In the genomic region with DNA sequence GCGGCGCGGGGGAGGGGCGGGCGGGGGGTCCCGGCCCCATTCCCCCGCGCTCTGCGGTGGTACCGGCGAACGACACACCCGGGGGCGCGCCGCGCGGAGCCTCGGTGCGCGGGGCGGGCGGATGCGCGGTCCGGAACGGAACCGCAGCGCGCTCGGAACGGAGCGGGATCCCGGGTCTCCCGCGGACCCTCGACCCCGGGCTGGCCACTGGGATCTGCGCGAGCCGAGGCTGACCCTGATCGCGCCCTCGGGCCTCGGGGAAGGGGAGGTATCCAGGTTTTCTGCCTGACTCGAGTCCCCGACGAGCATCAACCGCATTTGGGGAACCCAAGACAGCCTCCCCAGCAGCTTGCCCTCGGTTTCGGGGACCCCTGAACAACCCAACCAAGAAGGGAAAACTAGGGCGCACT, we compare ENCODE assay signal across 9 cellular contexts. TPM values are rescaled to one million over a fixed set of nuclear protein-coding genes. Genes with fewer than 3 reads are reported as not detected.
DNase-seq lines count a peak whose midpoint lies in the region; ATAC-seq and TF ChIP-seq lines count a peak whose summit lies in the region.
"Had no signal": no experiment of that assay in that cellular context is flagged by ENCODE, and none has a peak within 500 bp of the region (broad histone marks: within the 10 kb centered on the region; RNA-seq: fewer than 3 reads in every experiment).

No MANE protein-coding gene starts in this region.

- no peak for TF ChIP-seq EP300 in tibial nerve (IDR thresholded peaks at IDR 0.05)

- intact Hi-C loops in activated CD4-positive, alpha-beta T cell treated with anti-CD3 and anti-CD28 coated beads for 36 hours (cut with DNase I, micrococcal nuclease) = no loop called here
- intact Hi-C loops in natural killer cell (cut with micrococcal nuclease) = no loop called here

- H4K8ac ChIP-seq in mesenchymal stem cell (ENCODE audit: low read length) = no peak overlapping the region

- no peak overlapping the region for H3K18ac ChIP-seq in mesenchymal stem cell (ENCODE audit: low read depth in 1 of 2, low read length in 2 of 2)

- H2BK120ac ChIP-seq in mesenchymal stem cell (ENCODE audit: low read depth, low read length) = no peak overlapping the region

- H3K27me3 ChIP-seq in mesenchymal stem cell (ENCODE audit: control insufficient read depth in 1 of 2, insufficient read depth in 1 of 2, low read length in 2 of 2) = peaks cover 18 to 45% of the 10 kb centered on the region in 2 experiments
- peaks cover 3 to 63% of the 10 kb centered on the region in 2 donors for H3K27me3 ChIP-seq in tibial nerve

- H3K27ac ChIP-seq in mesenchymal stem cell (ENCODE audit: low read length, poor library complexity, severe bottlenecking) (no peak overlapping the region), tibial nerve (peak overlapping the region in 1 of 4 donors; percentile 44)

- H3K4me1 ChIP-seq in mesenchymal stem cell (ENCODE audit: control insufficient read depth, insufficient read depth, low read depth, low read length) (peaks cover 29% of the 10 kb centered on the region), tibial nerve (peaks cover 0 to 32% (median 11%) of the 10 kb centered on the region in 4 donors)

- no peak overlapping the region for H2BK12ac ChIP-seq in mesenchymal stem cell (ENCODE audit: low read length in 2 of 2)

- no peak overlapping the region for H3K23ac ChIP-seq in mesenchymal stem cell (ENCODE audit: low read length in 2 of 2)

- H3K27me3 Mint-ChIP-seq in activated CD4-positive, alpha-beta T cell treated with anti-CD3 and anti-CD28 coated beads for 36 hours = peaks cover 47% of the 10 kb centered on the region
- H3K27me3 Mint-ChIP-seq in effector memory CD8-positive, alpha-beta T cell = peaks cover 63 to 84% of the 10 kb centered on the region in 2 donors
- H3K27me3 Mint-ChIP-seq in natural killer cell (ENCODE audit: low read depth in 2 of 2) = peaks cover 62 to 63% of the 10 kb centered on the region in 2 donors

- H2BK15ac ChIP-seq in mesenchymal stem cell (ENCODE audit: low read depth, poor library complexity, severe bottlenecking) = no peak overlapping the region

- DNase-seq in activated CD4-positive, alpha-beta T cell treated with anti-CD3 and anti-CD28 coated beads for 36 hours = no peak
- no peak for DNase-seq in activated CD4-positive, alpha-beta T cell treated with anti-CD3 and anti-CD28 coated beads for 1 hour
- no peak for DNase-seq in effector memory CD8-positive, alpha-beta T cell
- DNase-seq in mesenchymal stem cell = no peak
- DNase-seq in tibial nerve (ENCODE audit: low spot score in 2 of 2) = no peak
- no peak for DNase-seq in natural killer cell
- no peak for DNase-seq in kidney tubule cell (ENCODE audit: low spot score)
- DNase-seq: activated CD4-positive, alpha-beta T cell treated with anti-CD3 and anti-CD28 coated beads for 4 hours had no signal

- H4K91ac ChIP-seq in mesenchymal stem cell (ENCODE audit: low read length) = no peak overlapping the region

- peaks cover 0 to 3% of the 10 kb centered on the region in 2 experiments for H3K36me3 ChIP-seq in mesenchymal stem cell (ENCODE audit: control insufficient read depth in 1 of 2, insufficient read depth in 2 of 2, low read depth in 1 of 2, low read length in 2 of 2)
- H3K36me3 ChIP-seq in tibial nerve = no peaks in the 10 kb centered on the region

- ATAC-seq in activated CD4-positive, alpha-beta T cell treated with anti-CD3 and anti-CD28 coated beads for 36 hours = no peak
- ATAC-seq in effector memory CD8-positive, alpha-beta T cell (replicated peaks) = peak; percentile 16
- ATAC-seq in natural killer cell = no peak
- ATAC-seq in HG03571 (IDR thresholded peaks at IDR 0.05; ENCODE audit: unreplicated experiment) = no peak

- CTCF ChIA-PET in activated CD4-positive, alpha-beta T cell treated with anti-CD3 and anti-CD28 coated beads for 36 hours (lab: Charles Lee) = interaction anchor here (0.5 kb wide), 1 partner anchor 249 kb away, joined by 3 read pairs; no protein-coding TSS in a partner anchor

- peak overlapping the region; percentile 73 to 79 for H3K4me3 ChIP-seq in mesenchymal stem cell (ENCODE audit: insufficient read depth in 1 of 2, low read depth in 1 of 2, low read length in 2 of 2)
- H3K4me3 ChIP-seq in tibial nerve = peak overlapping the region; percentile 10 to 71 (median 36)

- TF ChIP-seq CTCF in tibial nerve (IDR thresholded peaks at IDR 0.05) (no peak), natural killer cell (IDR thresholded peaks at IDR 0.05) (no peak)

- H3K4me2 ChIP-seq in mesenchymal stem cell (ENCODE audit: low read length, poor library complexity, severe bottlenecking) = peak overlapping the region; percentile 96

- POLR2A ChIA-PET in activated CD4-positive, alpha-beta T cell treated with anti-CD3 and anti-CD28 coated beads for 36 hours (lab: Charles Lee) = no interaction called here

- TF ChIP-seq POLR2A in tibial nerve (IDR thresholded peaks at IDR 0.05) = no peak

- peak overlapping the region; percentile 17 for H3K4me3 Mint-ChIP-seq in activated CD4-positive, alpha-beta T cell treated with anti-CD3 and anti-CD28 coated beads for 36 hours
- peak overlapping the region in 1 of 2 donors; percentile 53 for H3K4me3 Mint-ChIP-seq in effector memory CD8-positive, alpha-beta T cell
- H3K4me3 Mint-ChIP-seq in natural killer cell = no peak overlapping the region

- H3K9ac ChIP-seq in mesenchymal stem cell (ENCODE audit: low read length) = peak overlapping the region; percentile 57

- H2AFZ ChIP-seq in mesenchymal stem cell (ENCODE audit: low read depth, low read length) = no peak overlapping the region

- under 1% methylated on average over 45 of the region's 52 CpGs for WGBS in mesenchymal stem cell
- WGBS in tibial nerve, 2 donors = 0 to 2% methylated on average over 12 to 35 of the region's 52 CpGs

- H3K79me1 ChIP-seq in mesenchymal stem cell (replicated peaks; ENCODE audit: low read length, poor library complexity, severe bottlenecking) = peaks cover 6% of the 10 kb centered on the region

- no peak overlapping the region for H3K27ac Mint-ChIP-seq in activated CD4-positive, alpha-beta T cell treated with anti-CD3 and anti-CD28 coated beads for 36 hours
- no peak overlapping the region for H3K27ac Mint-ChIP-seq in effector memory CD8-positive, alpha-beta T cell
- H3K27ac Mint-ChIP-seq in natural killer cell = no peak overlapping the region

- H3K9me3 ChIP-seq in mesenchymal stem cell (ENCODE audit: control insufficient read depth, low read length) (no peaks in the 10 kb centered on the region), tibial nerve (no peaks in the 10 kb centered on the region)

- no peaks in the 10 kb centered on the region for H3K4me1 Mint-ChIP-seq in activated CD4-positive, alpha-beta T cell treated with anti-CD3 and anti-CD28 coated beads for 36 hours
- peaks cover 0 to 6% of the 10 kb centered on the region in 2 donors for H3K4me1 Mint-ChIP-seq in effector memory CD8-positive, alpha-beta T cell (ENCODE audit: low read depth in 2 of 2)
- peaks cover 0 to 4% of the 10 kb centered on the region in 2 donors for H3K4me1 Mint-ChIP-seq in natural killer cell

- no peak overlapping the region for H3K4ac ChIP-seq in mesenchymal stem cell (ENCODE audit: low read depth in 1 of 2, low read length in 2 of 2)

- no peak overlapping the region for H2AK5ac ChIP-seq in mesenchymal stem cell (ENCODE audit: low read length, severe bottlenecking)

- no peaks in the 10 kb centered on the region for H3K36me3 Mint-ChIP-seq in activated CD4-positive, alpha-beta T cell treated with anti-CD3 and anti-CD28 coated beads for 36 hours (ENCODE audit: low read depth)
- no peaks in the 10 kb centered on the region for H3K36me3 Mint-ChIP-seq in effector memory CD8-positive, alpha-beta T cell (ENCODE audit: insufficient read depth)
- no peaks in the 10 kb centered on the region for H3K36me3 Mint-ChIP-seq in natural killer cell

- no peaks in the 10 kb centered on the region for H3K9me3 Mint-ChIP-seq in activated CD4-positive, alpha-beta T cell treated with anti-CD3 and anti-CD28 coated beads for 36 hours (ENCODE audit: low read depth)
- no peaks in the 10 kb centered on the region for H3K9me3 Mint-ChIP-seq in effector memory CD8-positive, alpha-beta T cell
- no peaks in the 10 kb centered on the region for H3K9me3 Mint-ChIP-seq in natural killer cell

- no peak overlapping the region for H2BK5ac ChIP-seq in mesenchymal stem cell (ENCODE audit: low read depth, low read length, poor library complexity, severe bottlenecking)

- no peak overlapping the region for H3K14ac ChIP-seq in mesenchymal stem cell (ENCODE audit: low read length in 2 of 2)

RNA-seq across cellular contexts. Expression of gene BEAN1, which starts 0.4 kb away (rescaled TPM):
- not detected for total RNA-seq in activated CD4-positive, alpha-beta T cell treated with anti-CD3 and anti-CD28 coated beads for 36 hours
- polyA plus RNA-seq in mesenchymal stem cell (2013, experiment 1 of 2) = 0.10 TPM
- 0.07 TPM for polyA plus RNA-seq in mesenchymal stem cell (2013, experiment 2 of 2)
- total RNA-seq in tibial nerve = 1 to 10 TPM in 1 of 4 donors, under 1 TPM in 2, not detected in 1; 0.21 to 1.4 (median 0.30) TPM
- total RNA-seq in natural killer cell = not detected
